21 cellular contexts compared by ENCODE assay signal in the genomic region with DNA sequence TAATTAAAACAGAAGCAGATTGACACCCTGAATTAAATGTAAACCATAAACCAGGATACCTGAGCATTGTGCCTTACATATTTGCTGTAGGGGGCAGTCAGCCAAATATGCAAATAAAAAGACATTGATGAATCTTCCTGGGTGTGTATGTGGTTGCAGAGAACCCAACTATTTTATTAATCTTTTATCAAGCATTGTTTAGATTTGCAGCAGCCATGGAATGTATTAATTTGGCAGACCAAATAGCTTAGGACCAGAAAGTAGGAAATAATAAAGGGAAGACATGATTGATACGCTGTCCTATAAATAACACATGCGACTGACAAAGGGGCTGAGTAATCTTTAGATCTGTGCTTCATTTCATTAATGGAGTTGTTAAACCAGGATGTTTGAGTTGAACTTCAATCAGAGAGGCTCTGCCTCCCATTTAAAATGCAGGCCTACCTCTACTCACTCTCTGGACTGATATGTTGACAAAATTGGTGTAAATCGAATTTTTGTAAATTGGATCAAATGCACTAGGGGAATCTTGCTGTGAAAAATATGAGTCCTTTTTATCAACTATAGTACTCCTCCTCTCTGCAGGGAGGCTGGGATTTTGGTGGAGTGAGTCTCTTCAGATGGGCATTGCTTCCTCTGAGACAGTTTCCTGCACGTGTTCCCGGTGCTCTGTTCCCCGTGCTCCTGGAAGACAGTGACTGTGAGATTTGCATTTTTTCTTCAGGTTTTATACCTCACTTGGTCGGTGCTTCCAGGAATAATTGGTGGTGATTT.
"Had no signal": no experiment of that assay in that cellular context is flagged by ENCODE, and none has a peak within 500 bp of the region (broad histone marks: within the 10 kb centered on the region; RNA-seq: fewer than 3 reads in every experiment).

No MANE protein-coding gene starts in this region.

- H3K27me3 ChIP-seq: breast epithelium, left lung, tibial nerve had no signal

- H3K9me3 Mint-ChIP-seq: neural crest cell; stimulated activated naive CD8-positive, alpha-beta T cell treated with anti-CD3 and anti-CD28 coated beads, Interleukin-15, Interleukin-2, amounts not matched to agents 100 ng/mL and 50 ng/mL, for 24 hours had no signal

- H3K36me3 ChIP-seq: breast epithelium, left lung, tibial nerve, WERI-Rb-1 had no signal

- DNase-seq: activated CD4-positive, alpha-beta T cell treated with anti-CD3 and anti-CD28 coated beads for 1 hour; activated CD8-positive, alpha-beta memory T cell treated with anti-CD3 and anti-CD28 coated beads for 24 hours; activated CD8-positive, alpha-beta memory T cell treated with anti-CD3 and anti-CD28 coated beads, Interleukin-2, amount 50 U/mL, for 48 hours; activated effector memory CD4-positive, alpha-beta T cell treated with anti-CD3 and anti-CD28 coated beads, Interleukin-2, amount 50 U/mL, for 16 hours; activated naive CD4-positive, alpha-beta T cell treated with anti-CD3 and anti-CD28 coated beads, Interleukin-2, amount 50 U/mL, for 16 hours; activated T-cell treated with anti-CD3 and anti-CD28 coated beads, Interleukin-2, amount 50 U/mL, for 48 hours; aorta; cerebellar nuclear complex; cortex of kidney; erythroblast; kidney; left lung; mammary epithelial cell; stimulated activated CD4-positive, alpha-beta T cell treated with anti-CD3 and anti-CD28 coated beads, Interleukin-12 subunit alpha, Interleukin-12 subunit beta, amount 100 ng/mL, for 4 hours; stimulated activated CD4-positive, alpha-beta T cell treated with anti-CD3 and anti-CD28 coated beads, Interleukin-2, amount 100 ng/mL, for 24 hours; WERI-Rb-1 had no signal

- H3K27ac ChIP-seq: breast epithelium, left lung, tibial nerve, WERI-Rb-1 had no signal

- H3K27me3 Mint-ChIP-seq: progenitor cell of endocrine pancreas had no signal

- H3K4me3 Mint-ChIP-seq: neural crest cell; stimulated activated naive CD8-positive, alpha-beta T cell treated with anti-CD3 and anti-CD28 coated beads, Interleukin-15, Interleukin-2, amounts not matched to agents 100 ng/mL and 50 ng/mL, for 24 hours had no signal

- H3K27ac Mint-ChIP-seq: progenitor cell of endocrine pancreas; stimulated activated naive CD8-positive, alpha-beta T cell treated with anti-CD3 and anti-CD28 coated beads, Interleukin-15, Interleukin-2, amounts not matched to agents 100 ng/mL and 50 ng/mL, for 24 hours had no signal

- H3K4me3 ChIP-seq: breast epithelium, left lung, tibial nerve had no signal

- H3K9me3 ChIP-seq: breast epithelium, left lung, tibial nerve had no signal

- H3K4me1 ChIP-seq: breast epithelium had no signal
